8 cellular contexts compared by ENCODE assay signal in the genomic region with DNA sequence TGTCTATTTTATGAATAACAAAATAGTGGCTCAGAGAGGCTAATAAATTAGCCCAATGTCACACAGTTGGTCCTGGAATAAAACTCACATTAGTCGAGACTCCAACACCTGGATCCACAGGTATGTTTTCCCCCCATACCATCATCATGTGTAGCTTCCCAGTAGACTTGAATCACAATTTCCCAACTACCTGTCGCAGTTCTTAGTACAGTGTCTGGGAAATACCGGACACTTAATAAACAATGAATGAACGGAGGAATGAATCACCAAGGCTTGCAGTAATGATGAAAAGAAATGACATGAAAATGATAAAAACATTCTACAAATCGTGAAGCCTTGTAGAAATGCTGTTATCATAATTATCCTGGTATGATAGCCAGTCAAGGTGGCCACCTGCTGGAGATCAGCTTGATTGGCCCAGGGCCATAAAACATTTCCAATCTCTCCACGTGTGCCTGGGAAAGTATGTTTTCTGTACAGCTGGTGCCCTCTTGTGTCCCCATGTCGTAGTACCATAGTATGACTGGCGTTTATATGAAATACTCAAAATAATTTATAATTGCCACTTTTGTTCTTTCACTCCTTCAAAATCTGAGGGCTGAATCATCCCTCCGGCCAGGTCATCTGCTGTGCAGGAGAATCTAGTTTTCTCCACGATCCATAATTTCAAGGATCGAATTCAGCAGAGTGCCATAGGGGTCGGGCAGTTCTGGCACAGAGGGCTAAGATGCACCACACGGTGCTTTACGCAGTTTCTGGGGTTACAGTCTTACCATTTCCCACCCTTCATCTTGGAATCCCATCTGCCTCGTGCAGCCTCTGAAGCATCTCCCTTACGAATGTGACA.
A peak's percentile ranks its signal among the peaks of the same experiment; 100 is the strongest.
DNase-seq lines count a peak whose midpoint lies in the region; ATAC-seq and TF ChIP-seq lines count a peak whose summit lies in the region.

No MANE protein-coding gene starts in this region.

- DNase-seq in SKM-1 treated with dmso at 0.1 percent for 144 hours (lab: John Stamatoyannopoulos, UW; ENCODE audit: unreplicated experiment) (peak; percentile 38), SKM-1 (lab: John Stamatoyannopoulos, UW; ENCODE audit: unreplicated experiment) (no peak), NCI-H2196 (lab: John Stamatoyannopoulos, UW; ENCODE audit: unreplicated experiment) (peak; percentile 93), mucosa of gallbladder (ENCODE audit: low spot score) (peak; percentile 40), GM19238 (ENCODE audit: insufficient read length, low spot score) (no peak)
- DNase-seq in activated CD8-positive, alpha-beta memory T cell treated with anti-CD3 and anti-CD28 coated beads, Interleukin-2, amount 50 U/mL, for 48 hours, result no peak

- H3K27me3 Mint-ChIP-seq in brain, result peaks cover 6% of the 10 kb centered on the region

- peaks cover 11% of the 10 kb centered on the region for H3K36me3 Mint-ChIP-seq in brain

- H3K9me3 Mint-ChIP-seq in brain, result no peaks in the 10 kb centered on the region

- H3K27ac Mint-ChIP-seq in brain, result no peak overlapping the region

- no peak for ATAC-seq in GM21447 (IDR thresholded peaks at IDR 0.05; ENCODE audit: unreplicated experiment)

- TF ChIP-seq CTCF in brain (conservative IDR thresholded peaks at IDR 0.05), result peak; percentile 69 to 89

- H3K4me3 Mint-ChIP-seq in brain, result no peak overlapping the region

- H3K4me1 Mint-ChIP-seq in brain, result no peaks in the 10 kb centered on the region

Comparison
In these comparisons a context has a peak if more than half of its experiments do, and no peak if none do; other contexts are left out.
1. DNase-seq: peak in SKM-1 treated with dmso at 0.1 percent for 144 hours (single experiment), NCI-H2196 (single experiment) and mucosa of gallbladder (single experiment); none in SKM-1 (single experiment), GM19238 (single experiment) and activated CD8-positive, alpha-beta memory T cell treated with anti-CD3 and anti-CD28 coated beads, Interleukin-2, amount 50 U/mL, for 48 hours (single experiment).